23 cellular contexts compared by ENCODE assay signal in genomic region chr5:76703707-76704106, GRCh38. TPM values are rescaled to one million over a fixed set of nuclear protein-coding genes. Genes with fewer than 3 reads are reported as not detected.
DNase-seq lines count a peak whose midpoint lies in the region; ATAC-seq, FAIRE-seq and TF ChIP-seq lines count a peak whose summit lies in the region.
"Had no signal": no experiment of that assay in that cellular context is flagged by ENCODE, and none has a peak within 500 bp of the region (broad histone marks: within the 10 kb centered on the region; RNA-seq: fewer than 3 reads in every experiment).

No MANE protein-coding gene starts in this region.

- no peaks in the 10 kb centered on the region for H3K79me1 ChIP-seq in mesenchymal stem cell (replicated peaks; ENCODE audit: low read length, poor library complexity, severe bottlenecking)

- no peak overlapping the region for H3K9ac ChIP-seq in mesenchymal stem cell (ENCODE audit: low read length)

- H3K9me3 ChIP-seq in RWPE2 (ENCODE audit: severe bottlenecking) (no peaks in the 10 kb centered on the region), mesenchymal stem cell (ENCODE audit: control insufficient read depth, low read length) (no peaks in the 10 kb centered on the region)
- H3K9me3 ChIP-seq: BE2C, HAP-1 had no signal

- no peak overlapping the region for H2BK120ac ChIP-seq in mesenchymal stem cell (ENCODE audit: low read depth, low read length)

- no peak overlapping the region for H3K14ac ChIP-seq in mesenchymal stem cell (ENCODE audit: low read length in 2 of 2)

- H4K91ac ChIP-seq in mesenchymal stem cell (ENCODE audit: low read length): no peak overlapping the region

- WGBS in mesenchymal stem cell: 83% methylated on average over 1 of the region's 2 CpGs

- no peak overlapping the region for H2BK15ac ChIP-seq in mesenchymal stem cell (ENCODE audit: low read depth, poor library complexity, severe bottlenecking)

- H3K27ac ChIP-seq in RWPE2 (ENCODE audit: poor library complexity, severe bottlenecking) (peak overlapping the region; percentile 12), mesenchymal stem cell (ENCODE audit: low read length, poor library complexity, severe bottlenecking) (no peak overlapping the region)

- peak; percentile 84 for FAIRE-seq in G401.6 (lab: Jason Lieb, UNC)
- FAIRE-seq: A204.1, GM19239, H1, HepG2 had no signal

- H2AK5ac ChIP-seq in mesenchymal stem cell (ENCODE audit: low read length, severe bottlenecking): no peak overlapping the region

- H3K4me1 ChIP-seq in RWPE2 (ENCODE audit: insufficient read depth, poor library complexity, severe bottlenecking) (peaks cover 31% of the 10 kb centered on the region), mesenchymal stem cell (ENCODE audit: control insufficient read depth, insufficient read depth, low read depth, low read length) (peaks cover 7% of the 10 kb centered on the region)
- H3K4me1 ChIP-seq: BE2C had no signal

- peak; percentile 51; the same call in 2 of the 3 replicates for ATAC-seq in RWPE2 (ENCODE audit: low read depth)
- ATAC-seq: HepG2 had no signal

- H3K4me2 ChIP-seq in mesenchymal stem cell (ENCODE audit: low read length, poor library complexity, severe bottlenecking): no peak overlapping the region

- no peak overlapping the region for H3K4ac ChIP-seq in mesenchymal stem cell (ENCODE audit: low read depth in 1 of 2, low read length in 2 of 2)

- H3K27me3 ChIP-seq in RWPE2 (ENCODE audit: insufficient read depth, poor library complexity, severe bottlenecking) (no peaks in the 10 kb centered on the region), mesenchymal stem cell (ENCODE audit: control insufficient read depth in 1 of 2, insufficient read depth in 1 of 2, low read length in 2 of 2) (peaks cover 0 to 13% of the 10 kb centered on the region in 2 experiments)

- DNase-seq in RWPE2 (ENCODE audit: low spot score): no peak
- peak; percentile 52 for DNase-seq in epithelial cell of esophagus (ENCODE audit: low read depth)
- DNase-seq in mesenchymal stem cell: peak; percentile 28
- DNase-seq in NCI-H2029 (lab: John Stamatoyannopoulos, UW): no peak
- no peak for DNase-seq in GM13977 (ENCODE audit: low spot score)
- DNase-seq in NCI-H2171 treated with DMSO at 0.1 percent for 48 hours (lab: John Stamatoyannopoulos, UW): no peak
- DNase-seq: ACHN; BE2C; C1 segment of cervical spinal cord; CD4-positive, CD25-positive, alpha-beta regulatory T cell; CD8-positive, alpha-beta memory T cell; COR-L47; DMS 273 treated with DMSO at 0.1 percent for 48 hours; DMS53; DND-41; EL; GF-D8 had no signal

- no peak overlapping the region for H2AFZ ChIP-seq in mesenchymal stem cell (ENCODE audit: low read depth, low read length)

- no peak for TF ChIP-seq CTCF in RWPE2 (IDR thresholded peaks at IDR 0.05; ENCODE audit: poor library complexity, severe bottlenecking)
- no peak for TF ChIP-seq CTCF in epithelial cell of esophagus (IDR thresholded peaks at IDR 0.05; ENCODE audit: insufficient read depth, low read depth, low read length, missing control alignments)
- no peak for TF ChIP-seq CTCF in GM13977 (IDR thresholded peaks at IDR 0.05; ENCODE audit: extremely low read depth, insufficient read depth, missing control alignments)

- no peak overlapping the region for H3K18ac ChIP-seq in mesenchymal stem cell (ENCODE audit: low read depth in 1 of 2, low read length in 2 of 2)

- H3K36me3 ChIP-seq in RWPE2 (ENCODE audit: low read depth) (no peaks in the 10 kb centered on the region), mesenchymal stem cell (ENCODE audit: control insufficient read depth in 1 of 2, insufficient read depth in 2 of 2, low read depth in 1 of 2, low read length in 2 of 2) (no peaks in the 10 kb centered on the region)
- H3K36me3 ChIP-seq: BE2C, HAP-1 had no signal

- H3K4me3 ChIP-seq in RWPE2 (ENCODE audit: severe bottlenecking) (no peak overlapping the region), epithelial cell of esophagus (ENCODE audit: low read length) (no peak overlapping the region), mesenchymal stem cell (ENCODE audit: insufficient read depth in 1 of 2, low read depth in 1 of 2, low read length in 2 of 2) (no peak overlapping the region)
- H3K4me3 ChIP-seq: HAP-1 had no signal

- H2BK12ac ChIP-seq in mesenchymal stem cell (ENCODE audit: low read length in 2 of 2): no peak overlapping the region

- in situ Hi-C loops in GM13977 (cut with MboI; ENCODE audit: low pct_unique_long_range_greater_than_20kb, low sequenced_read_pairs, unreplicated experiment): no loop called here

- no peak overlapping the region for H4K8ac ChIP-seq in mesenchymal stem cell (ENCODE audit: low read length)

- no peak overlapping the region for H2BK5ac ChIP-seq in mesenchymal stem cell (ENCODE audit: low read depth, low read length, poor library complexity, severe bottlenecking)

- no peak overlapping the region for H3K23ac ChIP-seq in mesenchymal stem cell (ENCODE audit: low read length in 2 of 2)

RNA-seq across cellular contexts. Expression of gene F2R, which starts 12.2 kb away (rescaled TPM):
- polyA plus RNA-seq in mesenchymal stem cell (2013, experiment 1 of 2): 368 TPM
- polyA plus RNA-seq in mesenchymal stem cell (2013, experiment 2 of 2): 390 TPM

Comparison
In these comparisons a context has a peak if more than half of its experiments do, and no peak if none do; other contexts are left out.
1. DNase-seq: peak in epithelial cell of esophagus (single experiment) and mesenchymal stem cell (single experiment); none in RWPE2 (single experiment), NCI-H2029 (single experiment), GM13977 (single experiment) and NCI-H2171 treated with DMSO at 0.1 percent for 48 hours (single experiment).